Comparison of ENCODE assay signal across 22 cellular contexts in the genomic region with DNA sequence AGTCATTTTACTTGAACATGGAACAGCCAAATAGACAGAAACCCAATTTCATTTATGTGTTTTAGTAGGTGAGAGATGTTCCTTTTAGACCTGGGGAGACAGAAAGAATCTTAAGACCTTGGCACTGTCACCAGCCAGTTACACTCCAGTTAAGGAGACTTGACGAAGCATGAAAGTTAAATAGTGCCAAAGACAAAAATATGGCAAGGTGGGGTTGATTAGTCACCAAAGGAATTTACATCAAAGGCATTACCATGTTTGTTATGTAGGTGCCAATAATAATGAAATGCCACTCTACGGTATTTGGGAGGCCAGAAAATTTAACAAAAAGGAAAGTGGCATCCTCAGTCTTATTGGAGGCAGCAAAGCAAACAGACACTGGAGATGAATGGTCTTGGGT. TPM values are rescaled to one million over a fixed set of nuclear protein-coding genes. Genes with fewer than 3 reads are reported as not detected.
"Had no signal": no experiment of that assay in that cellular context is flagged by ENCODE, and none has a peak within 500 bp of the region (broad histone marks: within the 10 kb centered on the region; RNA-seq: fewer than 3 reads in every experiment).

No MANE protein-coding gene starts in this region.

- H3K27ac ChIP-seq: body of pancreas, ovary, upper lobe of right lung had no signal

- H3K27me3 Mint-ChIP-seq: activated B cell treated with CpG ODN at 0.5 μM for 24 hours; activated naive CD4-positive, alpha-beta T cell treated with anti-CD3 and anti-CD28 coated beads, Interleukin-2, amount 50 U/mL, for 24 hours; activated T-cell treated with anti-CD3 and anti-CD28 coated beads, Interleukin-2, amount 50 U/mL, for 24 hours; naive B cell; stimulated activated naive CD8-positive, alpha-beta T cell treated with anti-CD3 and anti-CD28 coated beads, Interleukin-15, Interleukin-2, amounts not matched to agents 100 ng/mL and 50 ng/mL, for 24 hours had no signal

- H3K36me3 Mint-ChIP-seq: activated naive CD4-positive, alpha-beta T cell treated with anti-CD3 and anti-CD28 coated beads, Interleukin-2, amount 50 U/mL, for 24 hours had no signal

- ATAC-seq: body of pancreas, left colon, sciatic nerve, upper lobe of right lung had no signal

- H3K27ac Mint-ChIP-seq: activated B cell treated with CpG ODN at 0.5 μM for 24 hours; activated naive CD4-positive, alpha-beta T cell treated with anti-CD3 and anti-CD28 coated beads, Interleukin-2, amount 50 U/mL, for 24 hours; activated T-cell treated with anti-CD3 and anti-CD28 coated beads, Interleukin-2, amount 50 U/mL, for 24 hours; naive B cell; stimulated activated naive CD8-positive, alpha-beta T cell treated with anti-CD3 and anti-CD28 coated beads, Interleukin-15, Interleukin-2, amounts not matched to agents 100 ng/mL and 50 ng/mL, for 24 hours had no signal

- FAIRE-seq: endothelial cell of umbilical vein, frontal cortex had no signal

- H3K4me3 Mint-ChIP-seq: activated B cell treated with CpG ODN at 0.5 μM for 24 hours; activated naive CD4-positive, alpha-beta T cell treated with anti-CD3 and anti-CD28 coated beads, Interleukin-2, amount 50 U/mL, for 24 hours; activated T-cell treated with anti-CD3 and anti-CD28 coated beads, Interleukin-2, amount 50 U/mL, for 24 hours; stimulated activated naive CD8-positive, alpha-beta T cell treated with anti-CD3 and anti-CD28 coated beads, Interleukin-15, Interleukin-2, amounts not matched to agents 100 ng/mL and 50 ng/mL, for 24 hours had no signal

- H3K36me3 ChIP-seq: ovary, upper lobe of right lung had no signal

- DNase-seq: activated B cell treated with CpG ODN at 0.5 μM for 24 hours; activated CD4-positive, alpha-beta T cell treated with anti-CD3 and anti-CD28 coated beads, Interleukin-2, amount 50 U/mL, for 1 hour; activated T-cell treated with anti-CD3 and anti-CD28 coated beads, Interleukin-2, amount 50 U/mL, for 24 hours; amygdala; body of pancreas; cortex of kidney; effector CD8-positive, alpha-beta T cell; head of caudate nucleus; left colon; naive B cell; ovary; upper lobe of right lung had no signal

- H3K9me3 ChIP-seq: upper lobe of right lung had no signal

- H3K4me3 ChIP-seq: body of pancreas, lung, ovary, upper lobe of right lung had no signal

- H3K4me1 ChIP-seq: body of pancreas had no signal

- H3K27me3 ChIP-seq: body of pancreas, ovary, upper lobe of right lung had no signal

- H3K9me3 Mint-ChIP-seq: activated T-cell treated with anti-CD3 and anti-CD28 coated beads, Interleukin-2, amount 50 U/mL, for 24 hours had no signal

RNA-seq across cellular contexts. Expression of a gene that starts 9.2 kb away (rescaled TPM):
- total RNA-seq: body of pancreas, endothelial cell of umbilical vein, fibroblast of lung, frontal cortex, left colon, mononuclear cell, ovary, pulmonary artery endothelial cell, sciatic nerve, temporal lobe, upper lobe of right lung had no signal
